14 cellular contexts compared by ENCODE assay signal in genomic region chr2:124973396-124973795, GRCh38.
"Had no signal": no experiment of that assay in that cellular context is flagged by ENCODE, and none has a peak within 500 bp of the region (broad histone marks: within the 10 kb centered on the region; RNA-seq: fewer than 3 reads in every experiment).

No MANE protein-coding gene starts in this region.

- ATAC-seq: body of pancreas; left lung; natural killer cell; stimulated activated memory B cell treated with anti-CD40 and anti-IgM and Interleukin-4, amounts not matched to agents 10 μg/mL and 1 μg/mL and 100 μg/mL, for 72 hours had no signal

- H3K36me3 ChIP-seq: esophagus muscularis mucosa, left lung, neutrophil, thyroid gland had no signal

- H3K4me3 ChIP-seq: body of pancreas, esophagus muscularis mucosa, left lung, thyroid gland had no signal

- DNase-seq: activated CD4-positive, alpha-beta T cell treated with anti-CD3 and anti-CD28 coated beads, Interleukin-2, amount 50 U/mL, for 48 hours; activated naive CD4-positive, alpha-beta T cell treated with anti-CD3 and anti-CD28 coated beads, Interleukin-2, amount 10 ng/mL, durations not matched to agents 7 days and 5 days; activated T-cell treated with anti-CD3 and anti-CD28 coated beads, Interleukin-2, amount 50 U/mL, for 24 hours; body of pancreas; caudate nucleus; foreskin fibroblast; left lung; natural killer cell; T-helper 1 cell; thyroid gland had no signal

- H3K9me3 Mint-ChIP-seq: activated T-cell treated with anti-CD3 and anti-CD28 coated beads, Interleukin-2, amount 50 U/mL, for 24 hours had no signal

- H3K27me3 ChIP-seq: body of pancreas, esophagus muscularis mucosa, left lung, neutrophil, thyroid gland had no signal

- H3K27me3 Mint-ChIP-seq: activated naive CD4-positive, alpha-beta T cell treated with anti-CD3 and anti-CD28 coated beads, Interleukin-2, amount 10 ng/mL, durations not matched to agents 7 days and 5 days; activated T-cell treated with anti-CD3 and anti-CD28 coated beads, Interleukin-2, amount 50 U/mL, for 24 hours; memory B cell; stimulated activated memory B cell treated with anti-CD40 and anti-IgM and Interleukin-4, amounts not matched to agents 10 μg/mL and 1 μg/mL and 100 μg/mL, for 72 hours had no signal

- H3K4me1 Mint-ChIP-seq: activated naive CD4-positive, alpha-beta T cell treated with anti-CD3 and anti-CD28 coated beads, Interleukin-2, amount 10 ng/mL, durations not matched to agents 7 days and 5 days; memory B cell; natural killer cell; stimulated activated memory B cell treated with anti-CD40 and anti-IgM and Interleukin-4, amounts not matched to agents 10 μg/mL and 1 μg/mL and 100 μg/mL, for 72 hours had no signal

- H3K27ac Mint-ChIP-seq: activated naive CD4-positive, alpha-beta T cell treated with anti-CD3 and anti-CD28 coated beads, Interleukin-2, amount 10 ng/mL, durations not matched to agents 7 days and 5 days; activated T-cell treated with anti-CD3 and anti-CD28 coated beads, Interleukin-2, amount 50 U/mL, for 24 hours; memory B cell; natural killer cell; stimulated activated memory B cell treated with anti-CD40 and anti-IgM and Interleukin-4, amounts not matched to agents 10 μg/mL and 1 μg/mL and 100 μg/mL, for 72 hours had no signal

- H3K36me3 Mint-ChIP-seq: activated naive CD4-positive, alpha-beta T cell treated with anti-CD3 and anti-CD28 coated beads, Interleukin-2, amount 10 ng/mL, durations not matched to agents 7 days and 5 days; memory B cell; natural killer cell; stimulated activated memory B cell treated with anti-CD40 and anti-IgM and Interleukin-4, amounts not matched to agents 10 μg/mL and 1 μg/mL and 100 μg/mL, for 72 hours had no signal

- H3K4me3 Mint-ChIP-seq: activated naive CD4-positive, alpha-beta T cell treated with anti-CD3 and anti-CD28 coated beads, Interleukin-2, amount 10 ng/mL, durations not matched to agents 7 days and 5 days; activated T-cell treated with anti-CD3 and anti-CD28 coated beads, Interleukin-2, amount 50 U/mL, for 24 hours; memory B cell; natural killer cell; stimulated activated memory B cell treated with anti-CD40 and anti-IgM and Interleukin-4, amounts not matched to agents 10 μg/mL and 1 μg/mL and 100 μg/mL, for 72 hours had no signal
